In the genomic region with DNA sequence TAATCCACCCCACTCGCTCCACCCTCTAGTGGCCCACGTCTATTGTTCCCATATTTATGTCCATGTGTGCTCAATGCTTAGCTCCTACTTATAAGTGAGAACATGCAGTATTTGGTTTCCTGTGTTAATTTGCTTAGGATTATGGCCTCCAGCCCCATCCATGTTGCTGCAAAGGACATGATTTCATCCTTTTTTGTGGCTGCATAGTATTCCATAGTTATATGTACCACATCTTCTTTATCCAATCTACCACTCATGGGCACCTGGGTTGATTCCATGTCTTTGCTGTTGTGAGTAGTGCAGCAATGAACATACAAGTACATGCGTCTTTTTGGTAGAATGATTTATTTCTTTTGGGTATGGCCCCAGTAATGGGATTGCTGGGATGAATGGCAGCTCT, we compare ENCODE assay signal across 2 cellular contexts.
TF ChIP-seq lines count a peak whose summit lies in the region.

No MANE protein-coding gene starts in this region.

TF ChIP-seq in HEK293, 187 proteins besides CTCF, POLR2A, EP300 and RAD21:
- TF ChIP-seq ZNF146 (tag by site-specific recombination; IDR thresholded peaks at IDR 0.05), result peak; percentile 53; the same call in 1 of the 2 replicates
- TF ChIP-seq ZNF610 (tag by site-specific recombination; IDR thresholded peaks at IDR 0.05; ENCODE audit: borderline replicate concordance), result no peak

TF ChIP-seq in K562, 482 proteins besides CTCF, POLR2A, EP300 and RAD21:
- TF ChIP-seq ZNF146 (CRISPR knock-in tag; IDR thresholded peaks at IDR 0.05; ENCODE audit: unreplicated experiment) (peak; percentile 52), ZZZ3 (IDR thresholded peaks at IDR 0.05) (no peak)
TF ChIP-seq in K562: peak in this region for 1.
